ENCODE assay signal across 16 cellular contexts in genomic region chr17:49728425-49728824, GRCh38. TPM values are rescaled to one million over a fixed set of nuclear protein-coding genes. Genes with fewer than 3 reads are reported as not detected.
DNase-seq lines count a peak whose midpoint lies in the region; ATAC-seq and TF ChIP-seq lines count a peak whose summit lies in the region.
"Had no signal": no experiment of that assay in that cellular context is flagged by ENCODE, and none has a peak within 500 bp of the region (broad histone marks: within the 10 kb centered on the region; RNA-seq: fewer than 3 reads in every experiment).

No MANE protein-coding gene starts in this region.

- DNase-seq in CD14-positive monocyte (ENCODE audit: low spot score) (no peak), neural crest cell (ENCODE audit: low read depth, low spot score) (no peak), DMS114 treated with DMSO at 0.1 percent for 48 hours (lab: John Stamatoyannopoulos, UW; ENCODE audit: unreplicated experiment) (no peak), left lobe of liver (ENCODE audit: low spot score) (no peak), NCI-H526 (lab: John Stamatoyannopoulos, UW) (no peak)
- no peak for DNase-seq in CD8-positive, alpha-beta memory T cell
- no peak for DNase-seq in activated naive CD8-positive, alpha-beta T cell treated with anti-CD3 and anti-CD28 coated beads, Interleukin-2, amount 50 U/mL, for 24 hours
- DNase-seq: activated CD4-positive, alpha-beta T cell treated with anti-CD3 and anti-CD28 coated beads for 48 hours; BE2C; cortex of kidney; DMS79; gastrocnemius medialis; NCI-H2081; NCI-H524; occipital lobe had no signal

- H3K36me3 Mint-ChIP-seq in CD14-positive monocyte (peaks cover 39 to 63% of the 10 kb centered on the region in 2 donors), neural crest cell (ENCODE audit: low read depth) (peaks cover 7% of the 10 kb centered on the region)
- H3K36me3 Mint-ChIP-seq in CD8-positive, alpha-beta memory T cell = peaks cover 16 to 90% (median 21%) of the 10 kb centered on the region in 3 donors
- H3K36me3 Mint-ChIP-seq in activated naive CD8-positive, alpha-beta T cell treated with anti-CD3 and anti-CD28 coated beads, Interleukin-2, amount 50 U/mL, for 24 hours (ENCODE audit: low read depth) = peaks cover 21% of the 10 kb centered on the region

- intact Hi-C loops in CD14-positive monocyte (cut with micrococcal nuclease) = loop anchor here in 1 of 2 donors (5.0 kb wide), 1 partner anchor 34 kb away; the partner anchor contains the start of gene FAM117A

- no peak for ATAC-seq in activated naive CD8-positive, alpha-beta T cell treated with anti-CD3 and anti-CD28 coated beads, Interleukin-2, amount 50 U/mL, for 24 hours
- no peak for ATAC-seq in left lobe of liver
- ATAC-seq: right cardiac atrium had no signal

- TF ChIP-seq CTCF in CD14-positive monocyte (IDR thresholded peaks at IDR 0.05) (no peak), neural crest cell (conservative IDR thresholded peaks at IDR 0.05) (no peak)

- POLR2A ChIA-PET in CD8-positive, alpha-beta memory T cell (lab: Charles Lee) = interaction anchor here (2.3 kb wide), 1 partner anchor 11 kb away, joined by 6 read pairs; no protein-coding TSS in a partner anchor

- no peak overlapping the region for H3K4me3 ChIP-seq in CD8-positive, alpha-beta memory T cell (ENCODE audit: low read length)
- H3K4me3 ChIP-seq: gastrocnemius medialis had no signal

- H3K9me3 ChIP-seq in CD8-positive, alpha-beta memory T cell (ENCODE audit: low read length) = no peaks in the 10 kb centered on the region
- H3K9me3 ChIP-seq: BE2C, gastrocnemius medialis had no signal

- H3K4me1 ChIP-seq in CD8-positive, alpha-beta memory T cell (ENCODE audit: insufficient read depth, low read length) = peaks cover 43% of the 10 kb centered on the region
- H3K4me1 ChIP-seq: BE2C had no signal

- H3K9me3 Mint-ChIP-seq in CD14-positive monocyte (peaks cover 0 to 7% (median 0%) of the 10 kb centered on the region in 7 donors), neural crest cell (no peaks in the 10 kb centered on the region)
- H3K9me3 Mint-ChIP-seq in CD8-positive, alpha-beta memory T cell = no peaks in the 10 kb centered on the region
- H3K9me3 Mint-ChIP-seq in activated naive CD8-positive, alpha-beta T cell treated with anti-CD3 and anti-CD28 coated beads, Interleukin-2, amount 50 U/mL, for 24 hours = no peaks in the 10 kb centered on the region

- H3K4me3 Mint-ChIP-seq in CD14-positive monocyte (peak overlapping the region; percentile 55 to 65), neural crest cell (no peak overlapping the region)
- peak overlapping the region in 4 of 7 donors; percentile 32 to 87 (median 46) for H3K4me3 Mint-ChIP-seq in CD8-positive, alpha-beta memory T cell
- H3K4me3 Mint-ChIP-seq in activated naive CD8-positive, alpha-beta T cell treated with anti-CD3 and anti-CD28 coated beads, Interleukin-2, amount 50 U/mL, for 24 hours = no peak overlapping the region

- H3K36me3 ChIP-seq in CD8-positive, alpha-beta memory T cell (ENCODE audit: insufficient read depth, low read length) = peaks cover 45% of the 10 kb centered on the region
- H3K36me3 ChIP-seq: BE2C, gastrocnemius medialis had no signal

- no peaks in the 10 kb centered on the region for H3K27me3 Mint-ChIP-seq in CD14-positive monocyte (ENCODE audit: low read depth in 3 of 3)
- H3K27me3 Mint-ChIP-seq in CD8-positive, alpha-beta memory T cell = no peaks in the 10 kb centered on the region
- no peaks in the 10 kb centered on the region for H3K27me3 Mint-ChIP-seq in activated naive CD8-positive, alpha-beta T cell treated with anti-CD3 and anti-CD28 coated beads, Interleukin-2, amount 50 U/mL, for 24 hours
- H3K27me3 Mint-ChIP-seq in neural crest cell (ENCODE audit: low read depth) = no peaks in the 10 kb centered on the region

- H3K27ac ChIP-seq in CD8-positive, alpha-beta memory T cell (ENCODE audit: low read depth, low read length) = no peak overlapping the region

- H3K4me1 Mint-ChIP-seq in CD14-positive monocyte = peaks cover 59% of the 10 kb centered on the region
- H3K4me1 Mint-ChIP-seq in CD8-positive, alpha-beta memory T cell = peaks cover 69 to 88% (median 76%) of the 10 kb centered on the region in 3 donors
- H3K4me1 Mint-ChIP-seq in activated naive CD8-positive, alpha-beta T cell treated with anti-CD3 and anti-CD28 coated beads, Interleukin-2, amount 50 U/mL, for 24 hours = peaks cover 62% of the 10 kb centered on the region
- H3K4me1 Mint-ChIP-seq in neural crest cell = no peaks in the 10 kb centered on the region

- CTCF ChIA-PET in CD8-positive, alpha-beta memory T cell (lab: Charles Lee) = interaction anchor here (1.0 to 5.5 kb wide), 2 partner anchors 13 to 35 kb away, joined by 3 to 22 read pairs; partner anchors contain the start of gene FAM117A

- H3K27ac Mint-ChIP-seq in CD14-positive monocyte = peak overlapping the region; percentile 41 to 93 (median 80)
- peak overlapping the region; percentile 12 to 95 (median 87) for H3K27ac Mint-ChIP-seq in CD8-positive, alpha-beta memory T cell
- H3K27ac Mint-ChIP-seq in activated naive CD8-positive, alpha-beta T cell treated with anti-CD3 and anti-CD28 coated beads, Interleukin-2, amount 50 U/mL, for 24 hours = peak overlapping the region; percentile 29
- H3K27ac Mint-ChIP-seq in neural crest cell (ENCODE audit: unreplicated experiment) = peak overlapping the region; percentile 21

- H3K27me3 ChIP-seq in CD8-positive, alpha-beta memory T cell (ENCODE audit: insufficient read depth, low read length, poor library complexity, severe bottlenecking) = no peaks in the 10 kb centered on the region
- H3K27me3 ChIP-seq: BE2C, gastrocnemius medialis had no signal

RNA-seq across cellular contexts. Expression of gene SLC35B1, which starts 20.7 kb away (rescaled TPM):
- 10 to 100 TPM; 56.0 to 61.0 TPM for polyA plus RNA-seq in CD14-positive monocyte
- total RNA-seq in CD8-positive, alpha-beta memory T cell = 10 to 100 TPM; 82.8 to 88.9 TPM
- 34.6 TPM for polyA plus RNA-seq in CD8-positive, alpha-beta memory T cell
- total RNA-seq in neural crest cell = 78.7 and 89.6 TPM in 2 replicates
- total RNA-seq in left lobe of liver = 54.5 TPM

RNA-seq across cellular contexts. Expression of gene FAM117A, which starts 35.5 kb away (rescaled TPM):
- 10 to 100 TPM; 11.8 to 17.9 TPM for polyA plus RNA-seq in CD14-positive monocyte
- total RNA-seq in CD8-positive, alpha-beta memory T cell = 10 to 100 TPM; 21.8 to 24.8 TPM
- 85.0 TPM for polyA plus RNA-seq in CD8-positive, alpha-beta memory T cell
- total RNA-seq in neural crest cell (13.6 and 17.0 TPM in 2 replicates), left lobe of liver (5.3 TPM)

RNA-seq across cellular contexts. Expression of gene SPOP, which starts 50.5 kb away (rescaled TPM):
- 10 to 100 TPM; 63.2 to 65.5 TPM for polyA plus RNA-seq in CD14-positive monocyte
- 10 to 100 TPM; 74.8 to 75.1 TPM for total RNA-seq in CD8-positive, alpha-beta memory T cell
- 101 TPM for polyA plus RNA-seq in CD8-positive, alpha-beta memory T cell
- total RNA-seq in neural crest cell = 51.9 and 60.3 TPM in 2 replicates
- 31.3 TPM for total RNA-seq in left lobe of liver

Comparison
In these comparisons a context has a peak if more than half of its experiments do, and no peak if none do; other contexts are left out.
1. H3K27ac Mint-ChIP-seq: peak in every context shown above with its lines; median percentile 87 in CD8-positive, alpha-beta memory T cell; 80 in CD14-positive monocyte; 29 in activated naive CD8-positive, alpha-beta T cell treated with anti-CD3 and anti-CD28 coated beads, Interleukin-2, amount 50 U/mL, for 24 hours; 21 in neural crest cell.
2. H3K4me3 Mint-ChIP-seq: peak in CD14-positive monocyte (2 of 2) and CD8-positive, alpha-beta memory T cell (4 of 7); none in activated naive CD8-positive, alpha-beta T cell treated with anti-CD3 and anti-CD28 coated beads, Interleukin-2, amount 50 U/mL, for 24 hours (single experiment) and neural crest cell (single experiment).